ENCODE assay signal across 7 cellular contexts in genomic region chr5:57179262-57179960, GRCh38. TPM values are rescaled to one million over a fixed set of nuclear protein-coding genes. Genes with fewer than 3 reads are reported as not detected.
DNase-seq lines count a peak whose midpoint lies in the region; ATAC-seq lines count a peak whose summit lies in the region.

No MANE protein-coding gene starts in this region.

- H3K27me3 ChIP-seq in HUES48 (ENCODE audit: control insufficient read depth, insufficient read depth, low read length) = no peaks in the 10 kb centered on the region
- H3K27me3 ChIP-seq in right cardiac atrium (ENCODE audit: control insufficient read depth, insufficient read depth) = no peaks in the 10 kb centered on the region

- peaks cover 10% of the 10 kb centered on the region; the same call in 1 of the 2 replicates for H3K4me1 ChIP-seq in HUES48 (ENCODE audit: control insufficient read depth, insufficient read depth, low read length)
- H3K4me1 ChIP-seq in right cardiac atrium (ENCODE audit: control insufficient read depth, insufficient read depth, low read length) = peaks cover 15% of the 10 kb centered on the region

- no peaks in the 10 kb centered on the region for H3K9me3 Mint-ChIP-seq in activated naive CD8-positive, alpha-beta T cell (ENCODE audit: low read depth)
- H3K9me3 Mint-ChIP-seq in stimulated activated memory B cell treated with anti-CD40 and anti-IgM and Interleukin-4, amounts not matched to agents 10 μg/mL and 1 μg/mL and 100 μg/mL, for 72 hours = no peaks in the 10 kb centered on the region

- WGBS in right cardiac atrium = 24% methylated on average over 11 of the region's 11 CpGs

- no peaks in the 10 kb centered on the region for H3K9me3 ChIP-seq in HUES48 (ENCODE audit: control insufficient read depth, insufficient read depth, low read length)
- no peaks in the 10 kb centered on the region for H3K9me3 ChIP-seq in right cardiac atrium (ENCODE audit: control insufficient read depth, low read length)

- DNase-seq in right cardiac atrium = no peak
- DNase-seq in HK-2 (ENCODE audit: unreplicated experiment) = no peak
- DNase-seq in NCI-H1417 treated with DMSO at 0.1 percent for 48 hours (lab: John Stamatoyannopoulos, UW) = no peak

- peaks cover 35% of the 10 kb centered on the region for H3K36me3 ChIP-seq in HUES48 (ENCODE audit: control insufficient read depth, insufficient read depth, low read length)

- H3K4me3 Mint-ChIP-seq in activated naive CD8-positive, alpha-beta T cell = peak overlapping the region; percentile 99
- peak overlapping the region; percentile 75 for H3K4me3 Mint-ChIP-seq in stimulated activated memory B cell treated with anti-CD40 and anti-IgM and Interleukin-4, amounts not matched to agents 10 μg/mL and 1 μg/mL and 100 μg/mL, for 72 hours

- intact Hi-C loops in right cardiac atrium (cut with DNase I) = no loop called here

- H3K9ac ChIP-seq in HUES48 (ENCODE audit: low read depth, low read length) = no peak overlapping the region

- H3K27ac ChIP-seq in HUES48 (ENCODE audit: low read depth, low read length) = no peak overlapping the region
- peak overlapping the region; percentile 30 for H3K27ac ChIP-seq in right cardiac atrium (ENCODE audit: low read length)

- H3K4me1 Mint-ChIP-seq in activated naive CD8-positive, alpha-beta T cell (ENCODE audit: low read depth) = peaks cover 69% of the 10 kb centered on the region
- peaks cover 58% of the 10 kb centered on the region for H3K4me1 Mint-ChIP-seq in stimulated activated memory B cell treated with anti-CD40 and anti-IgM and Interleukin-4, amounts not matched to agents 10 μg/mL and 1 μg/mL and 100 μg/mL, for 72 hours

- H3K4me3 ChIP-seq in HUES48 (ENCODE audit: low read depth, low read length) = peak overlapping the region; percentile 99
- peak overlapping the region; percentile 40 for H3K4me3 ChIP-seq in right cardiac atrium (ENCODE audit: low read length)

- H3K36me3 Mint-ChIP-seq in activated naive CD8-positive, alpha-beta T cell = peaks cover 26% of the 10 kb centered on the region
- H3K36me3 Mint-ChIP-seq in stimulated activated memory B cell treated with anti-CD40 and anti-IgM and Interleukin-4, amounts not matched to agents 10 μg/mL and 1 μg/mL and 100 μg/mL, for 72 hours = peaks cover 54% of the 10 kb centered on the region

- H3K27me3 Mint-ChIP-seq in activated naive CD8-positive, alpha-beta T cell = no peaks in the 10 kb centered on the region
- no peaks in the 10 kb centered on the region for H3K27me3 Mint-ChIP-seq in stimulated activated memory B cell treated with anti-CD40 and anti-IgM and Interleukin-4, amounts not matched to agents 10 μg/mL and 1 μg/mL and 100 μg/mL, for 72 hours

- ATAC-seq in right cardiac atrium (peak in 1 of 2 donors; percentile 16), HG03521 (IDR thresholded peaks at IDR 0.05; ENCODE audit: unreplicated experiment) (no peak)
- no peak for ATAC-seq in stimulated activated memory B cell treated with anti-CD40 and anti-IgM and Interleukin-4, amounts not matched to agents 10 μg/mL and 1 μg/mL and 100 μg/mL, for 72 hours

- peak overlapping the region; percentile 80 for H3K27ac Mint-ChIP-seq in activated naive CD8-positive, alpha-beta T cell
- H3K27ac Mint-ChIP-seq in stimulated activated memory B cell treated with anti-CD40 and anti-IgM and Interleukin-4, amounts not matched to agents 10 μg/mL and 1 μg/mL and 100 μg/mL, for 72 hours = peak overlapping the region; percentile 45

RNA-seq across cellular contexts. Expression of gene GPBP1, which starts 5.6 kb away (rescaled TPM):
- 10 to 100 TPM; 54.3 to 70.8 (median 58.8) TPM for total RNA-seq in right cardiac atrium
- polyA plus RNA-seq in right cardiac atrium = 44.7 TPM
